ENCODE assay signal across 37 cellular contexts in the genomic region with DNA sequence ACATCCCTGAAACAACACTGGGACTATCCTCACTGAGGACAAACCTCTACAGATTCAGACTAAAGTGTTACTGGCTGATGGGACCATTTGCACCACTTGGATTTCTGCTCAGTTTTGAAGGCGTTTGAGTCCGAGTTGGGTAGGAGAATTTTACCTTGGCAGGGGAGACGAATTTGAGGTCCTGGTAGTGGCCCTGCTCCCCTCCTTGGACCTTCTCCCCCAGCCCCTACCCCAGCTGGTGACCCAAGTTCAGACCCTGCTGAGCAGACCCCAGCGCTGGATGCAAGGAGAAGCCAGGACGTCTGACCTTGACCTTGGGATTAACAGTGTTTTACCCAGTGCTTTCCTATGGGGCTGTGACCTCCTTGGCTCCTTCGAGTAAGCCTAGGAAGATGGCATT. TPM values are rescaled to one million over a fixed set of nuclear protein-coding genes. Genes with fewer than 3 reads are reported as not detected.
"Had no signal": no experiment of that assay in that cellular context is flagged by ENCODE, and none has a peak within 500 bp of the region (broad histone marks: within the 10 kb centered on the region; RNA-seq: fewer than 3 reads in every experiment).

No MANE protein-coding gene starts in this region.

- H3K4me3 ChIP-seq: adrenal gland, ascending aorta, body of pancreas, breast epithelium, cardiac muscle cell had no signal

- ATAC-seq: activated naive CD4-positive, alpha-beta T cell treated with anti-CD3 and anti-CD28 coated beads, Interleukin-2, amount 50 U/mL, for 72 hours; activated naive CD8-positive, alpha-beta T cell treated with anti-CD3 and anti-CD28 coated beads, Interleukin-2, amount 50 U/mL, for 24 hours; activated T-cell treated with anti-CD3 and anti-CD28 coated beads, Interleukin-2, amount 50 U/mL, for 4 hours; activated T-cell treated with anti-CD3 and anti-CD28 coated beads, Interleukin-2, amount 50 U/mL, for 72 hours; activated T-helper 17 cell treated with anti-CD3 and anti-CD28 coated beads, Interleukin-2, amount 50 U/mL, for 72 hours; body of pancreas had no signal

- DNase-seq: activated effector memory CD4-positive, alpha-beta T cell treated with anti-CD3 and anti-CD28 coated beads, Interleukin-2, amount 50 U/mL, for 16 hours; activated effector memory CD4-positive, alpha-beta T cell treated with Interleukin-2 at 50 U/mL for 16 hours; activated gamma-delta T cell; activated gamma-delta T cell treated with Interleukin-2 at 50 U/mL for 16 hours; activated naive CD4-positive, alpha-beta T cell; activated naive CD4-positive, alpha-beta T cell treated with anti-CD3 and anti-CD28 coated beads for 36 hours; activated naive CD4-positive, alpha-beta T cell treated with anti-CD3 and anti-CD28 coated beads, Interleukin-2, amount 10 ng/mL, durations not matched to agents 7 days and 5 days; activated naive CD4-positive, alpha-beta T cell treated with anti-CD3 and anti-CD28 coated beads, Interleukin-2, amount 50 U/mL, for 16 hours; activated naive CD4-positive, alpha-beta T cell treated with Interleukin-2 at 50 U/mL for 16 hours; activated naive CD8-positive, alpha-beta T cell treated with anti-CD3 and anti-CD28 coated beads for 36 hours; activated naive CD8-positive, alpha-beta T cell treated with anti-CD3 and anti-CD28 coated beads, Interleukin-2, amount 10 ng/mL, durations not matched to agents 7 days and 5 days; activated naive CD8-positive, alpha-beta T cell treated with anti-CD3 and anti-CD28 coated beads, Interleukin-2, amount 50 U/mL, for 24 hours; activated T-cell treated with anti-CD3 and anti-CD28 coated beads for 4 hours; activated T-cell treated with anti-CD3 and anti-CD28 coated beads, Interleukin-2, amount 50 U/mL, for 1 hour; activated T-cell treated with anti-CD3 and anti-CD28 coated beads, Interleukin-2, amount 50 U/mL, for 24 hours; activated T-cell treated with anti-CD3 and anti-CD28 coated beads, Interleukin-2, amount 50 U/mL, for 4 hours; activated T-cell treated with anti-CD3 and anti-CD28 coated beads, Interleukin-2, amount 50 U/mL, for 48 hours; activated T-cell treated with anti-CD3 and anti-CD28 coated beads, Interleukin-2, amount 50 U/mL, for 72 hours; adrenal gland; amniotic stem cell; amygdala; anterior cingulate cortex; aorta; body of pancreas; brain microvascular endothelial cell; caudate nucleus; central memory CD4-positive, alpha-beta T cell; cerebellar nuclear complex had no signal

- H3K9me3 ChIP-seq: adrenal gland, ascending aorta, body of pancreas, breast epithelium had no signal

- H3K27me3 ChIP-seq: adrenal gland, ascending aorta, body of pancreas, brain microvascular endothelial cell, breast epithelium, cardiac muscle cell had no signal

- H3K27ac ChIP-seq: adrenal gland, ascending aorta, body of pancreas, brain microvascular endothelial cell, breast epithelium, cardiac muscle cell had no signal

- H3K36me3 ChIP-seq: adrenal gland, ascending aorta, brain microvascular endothelial cell, breast epithelium, cardiac muscle cell had no signal

- H3K4me1 ChIP-seq: adrenal gland, ascending aorta, body of pancreas, breast epithelium had no signal

RNA-seq across cellular contexts. Expression of a gene that starts 13.6 kb away (rescaled TPM):
- total RNA-seq: activated naive CD4-positive, alpha-beta T cell treated with anti-CD3 and anti-CD28 coated beads for 36 hours; activated naive CD4-positive, alpha-beta T cell treated with anti-CD3 and anti-CD28 coated beads, Interleukin-2, amount 50 U/mL, for 72 hours; activated naive CD8-positive, alpha-beta T cell treated with anti-CD3 and anti-CD28 coated beads for 36 hours; activated naive CD8-positive, alpha-beta T cell treated with anti-CD3 and anti-CD28 coated beads, Interleukin-2, amount 10 ng/mL, durations not matched to agents 7 days and 5 days; activated T-cell treated with anti-CD3 and anti-CD28 coated beads, Interleukin-2, amount 50 U/mL, for 4 hours; activated T-cell treated with anti-CD3 and anti-CD28 coated beads, Interleukin-2, amount 50 U/mL, for 72 hours; activated T-helper 1 cell treated with anti-CD3 and anti-CD28 coated beads, Interleukin-12 subunit alpha, Interleukin-12 subunit beta, Interleukin-2, Interleukin-4 antibody, amounts not matched to agents 30 ng/mL and 10 ng/mL and 1 ng/mL, durations not matched to agents 14 hours and 24 hours and 36 hours; activated T-helper 17 cell treated with anti-CD3 and anti-CD28 coated beads, Interleukin-2, amount 50 U/mL, for 72 hours; activated T-helper 2 cell treated with anti-CD3 and anti-CD28 coated beads, Interferon-gamma antibody, Interleukin-2, Interleukin-4, amounts not matched to agents 10 μg/mL and 5 μg/mL and 100 μg/mL, durations not matched to agents 14 hours and 24 hours and 36 hours; adrenal gland; aorta; ascending aorta; astrocyte; breast epithelium; bronchial epithelial cell; cardiac muscle cell had no signal
- polyA plus RNA-seq: adrenal gland, aorta, cardiac muscle cell had no signal
